ENCODE assay signal across 17 cellular contexts in the genomic region with DNA sequence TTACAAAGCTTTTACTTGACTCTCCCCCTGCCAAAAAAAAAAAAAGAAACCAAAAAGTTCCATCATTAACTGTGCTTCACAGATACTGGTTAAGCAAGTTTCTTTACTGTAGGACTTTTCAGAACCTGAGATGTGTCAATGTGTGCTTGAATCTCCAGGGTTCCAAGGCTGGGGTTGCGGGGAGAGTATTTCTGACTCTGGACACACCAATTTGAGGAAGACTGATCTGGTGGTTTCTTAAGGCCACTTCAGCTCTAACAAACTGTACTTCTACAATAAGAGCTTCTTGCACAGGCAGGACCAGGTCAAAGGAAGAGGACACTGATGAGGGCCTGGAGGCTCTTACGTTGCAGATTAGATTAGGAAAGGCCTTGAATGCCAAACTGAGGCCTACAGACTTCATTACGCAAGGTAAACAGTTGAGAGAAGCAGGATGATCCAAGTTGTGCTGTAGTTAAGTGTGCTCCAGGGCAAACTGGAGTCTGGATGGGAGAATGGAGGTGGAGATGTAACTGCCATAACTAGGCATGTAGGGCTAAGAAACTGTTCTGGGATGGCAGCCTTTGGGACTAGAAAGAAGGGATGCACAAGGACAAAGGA. TPM values are rescaled to one million over a fixed set of nuclear protein-coding genes. Genes with fewer than 3 reads are reported as not detected.
"Had no signal": no experiment of that assay in that cellular context is flagged by ENCODE, and none has a peak within 500 bp of the region (broad histone marks: within the 10 kb centered on the region; RNA-seq: fewer than 3 reads in every experiment).

No MANE protein-coding gene starts in this region.

- FAIRE-seq: colon, TTC549 had no signal

- H3K27ac Mint-ChIP-seq: activated naive CD4-positive, alpha-beta T cell treated with anti-CD3 and anti-CD28 coated beads, Interleukin-2, amount 10 ng/mL, durations not matched to agents 7 days and 5 days; natural killer cell treated with Interleukin-12 subunit alpha and Interleukin-12 subunit beta and Interleukin-15 and Interleukin-18, amount 100 ng/mL, for 72 hours; stimulated activated naive B cell treated with anti-CD40 and anti-IgM and Interleukin-4, amounts not matched to agents 10 μg/mL and 1 μg/mL and 100 μg/mL, for 72 hours; T-cell had no signal

- H3K9me3 Mint-ChIP-seq: activated naive CD4-positive, alpha-beta T cell treated with anti-CD3 and anti-CD28 coated beads, Interleukin-2, amount 10 ng/mL, durations not matched to agents 7 days and 5 days; natural killer cell treated with Interleukin-12 subunit alpha and Interleukin-12 subunit beta and Interleukin-15 and Interleukin-18, amount 100 ng/mL, for 72 hours; stimulated activated naive B cell treated with anti-CD40 and anti-IgM and Interleukin-4, amounts not matched to agents 10 μg/mL and 1 μg/mL and 100 μg/mL, for 72 hours; T-cell had no signal

- ATAC-seq: natural killer cell treated with Interleukin-12 subunit alpha and Interleukin-12 subunit beta and Interleukin-15 and Interleukin-18, amount 100 ng/mL, for 72 hours; stimulated activated naive B cell treated with anti-CD40 and anti-IgM and Interleukin-4, amounts not matched to agents 10 μg/mL and 1 μg/mL and 100 μg/mL, for 72 hours; T-cell had no signal

- H3K4me1 Mint-ChIP-seq: activated naive CD4-positive, alpha-beta T cell treated with anti-CD3 and anti-CD28 coated beads, Interleukin-2, amount 10 ng/mL, durations not matched to agents 7 days and 5 days had no signal

- H3K4me3 Mint-ChIP-seq: activated naive CD4-positive, alpha-beta T cell treated with anti-CD3 and anti-CD28 coated beads, Interleukin-2, amount 10 ng/mL, durations not matched to agents 7 days and 5 days; natural killer cell treated with Interleukin-12 subunit alpha and Interleukin-12 subunit beta and Interleukin-15 and Interleukin-18, amount 100 ng/mL, for 72 hours; stimulated activated naive B cell treated with anti-CD40 and anti-IgM and Interleukin-4, amounts not matched to agents 10 μg/mL and 1 μg/mL and 100 μg/mL, for 72 hours; T-cell had no signal

- H3K27me3 Mint-ChIP-seq: activated naive CD4-positive, alpha-beta T cell treated with anti-CD3 and anti-CD28 coated beads, Interleukin-2, amount 10 ng/mL, durations not matched to agents 7 days and 5 days; natural killer cell treated with Interleukin-12 subunit alpha and Interleukin-12 subunit beta and Interleukin-15 and Interleukin-18, amount 100 ng/mL, for 72 hours; stimulated activated naive B cell treated with anti-CD40 and anti-IgM and Interleukin-4, amounts not matched to agents 10 μg/mL and 1 μg/mL and 100 μg/mL, for 72 hours; T-cell had no signal

- DNase-seq: activated CD4-positive, alpha-beta T cell treated with anti-CD3 and anti-CD28 coated beads, Interleukin-2, amount 50 U/mL, for 1 hour; activated CD4-positive, CD25-positive, alpha-beta regulatory T cell; activated naive CD4-positive, alpha-beta T cell treated with anti-CD3 and anti-CD28 coated beads, Interleukin-2, amount 10 ng/mL, durations not matched to agents 7 days and 5 days; activated T-cell treated with anti-CD3 and anti-CD28 coated beads for 4 hours; hypothalamus; mesenchymal stem cell; nucleus accumbens; SK-N-SH; stimulated activated CD4-positive, alpha-beta T cell treated with anti-CD3 and anti-CD28 coated beads, Interleukin-2, amount 100 ng/mL, for 48 hours; stimulated activated naive B cell treated with anti-CD40 and anti-IgM and Interleukin-4, amounts not matched to agents 10 μg/mL and 1 μg/mL and 100 μg/mL, for 72 hours; T-cell had no signal

RNA-seq across cellular contexts. Expression of a gene that starts 45.1 kb away (rescaled TPM):
- total RNA-seq: cardiac septum, fibroblast of villous mesenchyme had no signal
- polyA plus RNA-seq: liver, SK-N-SH had no signal
